Comparison of ENCODE assay signal across 1 cellular context in the genomic region with DNA sequence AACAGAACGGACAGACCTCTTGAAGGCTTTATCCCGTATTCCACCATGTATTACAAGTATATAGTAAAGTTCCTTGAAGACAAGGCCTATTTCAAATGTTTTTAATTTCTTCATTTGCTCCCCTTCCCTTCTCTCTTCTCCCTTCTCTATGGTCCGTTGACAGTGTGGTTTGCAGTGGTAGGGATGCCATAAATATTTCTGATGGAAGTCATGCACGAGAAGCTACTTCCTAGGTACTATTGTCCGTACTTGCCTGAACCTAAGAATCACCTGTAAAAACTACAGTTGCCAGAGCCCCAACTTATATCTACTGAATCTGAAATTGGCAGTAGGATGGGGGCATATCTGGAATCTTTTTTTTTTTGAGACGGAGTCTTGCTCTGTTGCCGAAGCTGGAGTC.
TF ChIP-seq lines count a peak whose summit lies in the region.

No MANE protein-coding gene starts in this region.

TF ChIP-seq in IMR-90, 13 proteins besides CTCF, POLR2A, EP300 and RAD21:
- TF ChIP-seq CEBPB (IDR thresholded peaks at IDR 0.05; ENCODE audit: low read depth, low read length): no peak
- no peak for TF ChIP-seq CHD1 (IDR thresholded peaks at IDR 0.05; ENCODE audit: low read depth, low read length)
- TF ChIP-seq, protein P1, sequence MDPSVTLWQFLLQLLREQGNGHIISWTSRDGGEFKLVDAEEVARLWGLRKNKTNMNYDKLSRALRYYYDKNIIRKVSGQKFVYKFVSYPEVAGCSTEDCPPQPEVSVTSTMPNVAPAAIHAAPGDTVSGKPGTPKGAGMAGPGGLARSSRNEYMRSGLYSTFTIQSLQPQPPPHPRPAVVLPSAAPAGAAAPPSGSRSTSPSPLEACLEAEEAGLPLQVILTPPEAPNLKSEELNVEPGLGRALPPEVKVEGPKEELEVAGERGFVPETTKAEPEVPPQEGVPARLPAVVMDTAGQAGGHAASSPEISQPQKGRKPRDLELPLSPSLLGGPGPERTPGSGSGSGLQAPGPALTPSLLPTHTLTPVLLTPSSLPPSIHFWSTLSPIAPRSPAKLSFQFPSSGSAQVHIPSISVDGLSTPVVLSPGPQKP (IDR thresholded peaks at IDR 0.05; ENCODE audit: borderline replicate concordance, low read depth, low read length): no peak
